In the genomic region with DNA sequence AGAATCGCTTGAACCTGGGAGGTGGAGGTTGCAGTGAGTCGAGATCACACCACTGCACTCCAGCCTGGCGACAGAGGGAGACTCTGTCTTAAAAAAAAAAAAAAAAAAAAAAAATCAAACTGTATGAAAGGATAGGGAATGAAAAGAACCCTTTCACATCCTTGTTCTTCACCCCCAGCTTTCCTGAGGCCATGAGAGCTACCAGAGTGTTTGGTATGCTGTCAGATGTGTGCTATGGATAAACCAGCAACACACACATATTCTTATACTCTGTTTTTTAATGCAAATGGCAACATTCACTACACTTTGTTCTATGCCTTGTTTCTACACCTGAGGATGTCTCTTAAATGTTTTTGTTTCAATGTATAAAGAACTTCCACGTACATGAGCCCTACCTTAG, we compare ENCODE assay signal across 6 cellular contexts.
"Had no signal": no experiment of that assay in that cellular context is flagged by ENCODE, and none has a peak within 500 bp of the region (broad histone marks: within the 10 kb centered on the region; RNA-seq: fewer than 3 reads in every experiment).

No MANE protein-coding gene starts in this region.

- H2AFZ ChIP-seq: GM23338 had no signal

- ATAC-seq: GM23338, K562 had no signal

- DNase-seq: H9, HCEC 1CT, IMR-90, KG1 had no signal

- H3K4me3 Mint-ChIP-seq: GM23338, H9 had no signal

- H3K9me3 Mint-ChIP-seq: GM23338, H9 had no signal

- H3K27ac Mint-ChIP-seq: GM23338, H9 had no signal

- H3K4me3 ChIP-seq: GM23338, K562 had no signal
